ENCODE assay signal across 14 cellular contexts in genomic region chr12:15726029-15726756, GRCh38.
A peak's percentile ranks its signal among the peaks of the same experiment; 100 is the strongest.
DNase-seq lines count a peak whose midpoint lies in the region; ATAC-seq, FAIRE-seq and TF ChIP-seq lines count a peak whose summit lies in the region.
"Had no signal": no experiment of that assay in that cellular context is flagged by ENCODE, and none has a peak within 500 bp of the region (broad histone marks: within the 10 kb centered on the region; RNA-seq: fewer than 3 reads in every experiment).

No MANE protein-coding gene starts in this region.

- TF ChIP-seq EP300 in HepG2 (IDR thresholded peaks at IDR 0.05; ENCODE audit: low read depth in 2 of 2, low read length in 2 of 2): no peak
- no peak for TF ChIP-seq EP300 in HepG2 (CRISPR knock-in tag; IDR thresholded peaks at IDR 0.05; ENCODE audit: borderline replicate concordance)
- TF ChIP-seq EP300 in transverse colon (IDR thresholded peaks at IDR 0.05; ENCODE audit: low read depth): no peak

- H3K4me1 ChIP-seq in HepG2 (ENCODE audit: insufficient read depth, low read length) (peaks cover 32% of the 10 kb centered on the region), transverse colon (peaks cover 0 to 61% (median 31%) of the 10 kb centered on the region in 4 donors)
- H3K4me1 ChIP-seq: right lobe of liver had no signal

- H3K27ac ChIP-seq in brain microvascular endothelial cell (peak overlapping the region; percentile 25), HepG2 (ENCODE audit: extremely low read length, insufficient read depth, low read length) (peak overlapping the region; percentile 17), transverse colon (peak overlapping the region; percentile 48 to 65 (median 58))
- H3K27ac ChIP-seq: right lobe of liver had no signal

- no peak for ATAC-seq in HepG2
- no peak for ATAC-seq in GM19397 (IDR thresholded peaks at IDR 0.05; ENCODE audit: unreplicated experiment)

- H3K36me3 ChIP-seq in brain microvascular endothelial cell (replicated peaks): no peaks in the 10 kb centered on the region
- H3K36me3 ChIP-seq in HepG2 (replicated peaks in 1 of 2; ENCODE audit: control insufficient read depth in 1 of 2, insufficient read depth in 2 of 2, low read length in 2 of 2): no peaks in the 10 kb centered on the region
- H3K36me3 ChIP-seq in transverse colon: no peaks in the 10 kb centered on the region
- H3K36me3 ChIP-seq: right lobe of liver had no signal

- in situ Hi-C loops in brain microvascular endothelial cell (cut with HindIII; ENCODE audit: low pct_ligation_motif_present, low sequenced_read_pairs): no loop called here
- in situ Hi-C loops in HepG2 (cut with HindIII; ENCODE audit: extremely low pct_ligation_motif_present, low pct_unique_long_range_greater_than_20kb): no loop called here
- in situ Hi-C loops in transverse colon (cut with MboI; ENCODE audit: low pct_ligation_motif_present in 1 of 4, low pct_unique_long_range_greater_than_20kb in 1 of 4, low sequenced_read_pairs in 3 of 4): no loop called here

- H3K36me3 Mint-ChIP-seq in endothelial cell (ENCODE audit: low read depth, unreplicated experiment): no peaks in the 10 kb centered on the region

- H3K4me2 ChIP-seq in HepG2 (ENCODE audit: low read depth, low read length): no peak overlapping the region

- H3K27me3 ChIP-seq in brain microvascular endothelial cell (replicated peaks): no peaks in the 10 kb centered on the region
- no peaks in the 10 kb centered on the region for H3K27me3 ChIP-seq in HepG2 (ENCODE audit: control insufficient read depth in 1 of 2, insufficient read depth in 2 of 2, low read length in 2 of 2)
- H3K27me3 ChIP-seq in transverse colon: no peaks in the 10 kb centered on the region
- H3K27me3 ChIP-seq: right lobe of liver had no signal

- DNase-seq in NCI-H146 (lab: John Stamatoyannopoulos, UW) (peak; percentile 24), NCI-H146 treated with DMSO at 0.1 percent for 48 hours (lab: John Stamatoyannopoulos, UW; ENCODE audit: unreplicated experiment) (no peak), brain microvascular endothelial cell (no peak), HepG2 (ENCODE audit: low spot score) (no peak), transverse colon (no peak), endothelial cell (ENCODE audit: low spot score) (no peak)
- DNase-seq in stimulated activated CD4-positive, alpha-beta T cell treated with anti-CD3 and anti-CD28 coated beads, Interleukin-4, amount 100 ng/mL, for 1 hour: no peak
- DNase-seq: activated effector memory CD4-positive, alpha-beta T cell treated with anti-CD3 and anti-CD28 coated beads, Interleukin-2, amount 50 U/mL, for 16 hours; PC-3; right lobe of liver had no signal

- POLR2A ChIA-PET in HepG2 (lab: Yijun Ruan, JAX): interaction anchor here (1.2 kb wide), 1 partner anchor 13 kb away, joined by 7 read pairs; no protein-coding TSS in a partner anchor

- no TSS peak for BruUV-seq in HepG2 (replicated peaks; lab: Mats Ljungman, UMichigan)

- TF ChIP-seq POLR2A in HepG2 (IDR thresholded peaks at IDR 0.05; ENCODE audit: insufficient read depth in 1 of 2, low read depth in 2 of 2, low read length in 2 of 2) (no peak), transverse colon (IDR thresholded peaks at IDR 0.05) (no peak)

- WGBS in HepG2 (ENCODE audit: low lambda C conversion rate): 94% methylated on average over 1 of the region's 1 CpG
- 13 to 33% methylated on average over 1 of the region's 1 CpG for WGBS in transverse colon (ENCODE audit: low coverage in 1 of 2), 2 donors

- no peaks in the 10 kb centered on the region for H3K9me3 ChIP-seq in HepG2 (ENCODE audit: low read length)
- H3K9me3 ChIP-seq in transverse colon: no peaks in the 10 kb centered on the region
- H3K9me3 ChIP-seq: right lobe of liver had no signal

- H3K79me2 ChIP-seq in HepG2 (ENCODE audit: insufficient read depth, low read length): peaks cover 16% of the 10 kb centered on the region

- TF ChIP-seq CTCF in brain microvascular endothelial cell (IDR thresholded peaks at IDR 0.05; ENCODE audit: low read depth, low read length, missing control alignments) (no peak), HepG2 (CRISPR knock-in tag; IDR thresholded peaks at IDR 0.05) (no peak), transverse colon (IDR thresholded peaks at IDR 0.05) (no peak), endothelial cell (IDR thresholded peaks at IDR 0.05; ENCODE audit: unreplicated experiment) (no peak)

- CTCF ChIA-PET in HepG2 (lab: Yijun Ruan, JAX; ENCODE audit: low intra/inter-chr PET ratio, low total read pairs): no interaction called here

- H4K20me1 ChIP-seq in HepG2 (ENCODE audit: insufficient read depth, low read length): no peaks in the 10 kb centered on the region

- no peak overlapping the region for H2AFZ ChIP-seq in HepG2 (ENCODE audit: low read length)

- no peak for FAIRE-seq in HepG2 (lab: Jason Lieb, UNC)
- FAIRE-seq: endothelial cell of umbilical vein, G401.6, keratinocyte had no signal

- no peak overlapping the region for H3K27ac Mint-ChIP-seq in endothelial cell (ENCODE audit: unreplicated experiment)

- no peak overlapping the region for H3K4me3 Mint-ChIP-seq in endothelial cell (ENCODE audit: unreplicated experiment)

- no peak for TF ChIP-seq RAD21 in HepG2 (CRISPR knock-in tag; IDR thresholded peaks at IDR 0.05)

- H3K9ac ChIP-seq in HepG2 (ENCODE audit: insufficient read depth, low read depth, low read length): no peak overlapping the region

- H3K4me3 ChIP-seq in brain microvascular endothelial cell (ENCODE audit: low read depth, low read length) (no peak overlapping the region), HepG2 (replicated peaks in 1 of 3; ENCODE audit: insufficient read depth in 1 of 3, low read depth in 2 of 3, low read length in 3 of 3) (no peak overlapping the region), transverse colon (no peak overlapping the region)
- H3K4me3 ChIP-seq: right lobe of liver had no signal

- no peaks in the 10 kb centered on the region for H3K9me3 Mint-ChIP-seq in endothelial cell (ENCODE audit: unreplicated experiment)

- intact Hi-C loops in HepG2 (cut with micrococcal nuclease; ENCODE audit: unreplicated experiment): no loop called here
- intact Hi-C loops in transverse colon (cut with DNase I; ENCODE audit: low total_unique reads): no loop called here

- no peaks in the 10 kb centered on the region for H3K4me1 Mint-ChIP-seq in endothelial cell (ENCODE audit: unreplicated experiment)

- no peaks in the 10 kb centered on the region for H3K27me3 Mint-ChIP-seq in endothelial cell (ENCODE audit: unreplicated experiment)

TF ChIP-seq in HepG2, 621 proteins besides CTCF, POLR2A, EP300 and RAD21:
- peak in 1 of 2 experiments; percentile 15; a peak in 1 of 4 replicates for TF ChIP-seq MAFK (conservative IDR thresholded peaks at IDR 0.05 in 1 of 2, IDR thresholded peaks at IDR 0.05 in 1 of 2; ENCODE audit: low read length in 2 of 2)
- no peak for TF ChIP-seq FOXP4 (CRISPR knock-in tag; IDR thresholded peaks at IDR 0.05)
- TF ChIP-seq HNF4G (IDR thresholded peaks at IDR 0.05; ENCODE audit: borderline replicate concordance, low read depth, low read length): 0 out of 2 replicates have a peak, but pooled peaks have one; percentile 5
- no peak for TF ChIP-seq HNF4G (CRISPR knock-in tag; IDR thresholded peaks at IDR 0.05; ENCODE audit: borderline replicate concordance, low read depth)
- TF ChIP-seq ZNF614 (CRISPR knock-in tag; IDR thresholded peaks at IDR 0.05; ENCODE audit: borderline replicate concordance): no peak
TF ChIP-seq in HepG2: peak in this region for 2.
